In the genomic region with DNA sequence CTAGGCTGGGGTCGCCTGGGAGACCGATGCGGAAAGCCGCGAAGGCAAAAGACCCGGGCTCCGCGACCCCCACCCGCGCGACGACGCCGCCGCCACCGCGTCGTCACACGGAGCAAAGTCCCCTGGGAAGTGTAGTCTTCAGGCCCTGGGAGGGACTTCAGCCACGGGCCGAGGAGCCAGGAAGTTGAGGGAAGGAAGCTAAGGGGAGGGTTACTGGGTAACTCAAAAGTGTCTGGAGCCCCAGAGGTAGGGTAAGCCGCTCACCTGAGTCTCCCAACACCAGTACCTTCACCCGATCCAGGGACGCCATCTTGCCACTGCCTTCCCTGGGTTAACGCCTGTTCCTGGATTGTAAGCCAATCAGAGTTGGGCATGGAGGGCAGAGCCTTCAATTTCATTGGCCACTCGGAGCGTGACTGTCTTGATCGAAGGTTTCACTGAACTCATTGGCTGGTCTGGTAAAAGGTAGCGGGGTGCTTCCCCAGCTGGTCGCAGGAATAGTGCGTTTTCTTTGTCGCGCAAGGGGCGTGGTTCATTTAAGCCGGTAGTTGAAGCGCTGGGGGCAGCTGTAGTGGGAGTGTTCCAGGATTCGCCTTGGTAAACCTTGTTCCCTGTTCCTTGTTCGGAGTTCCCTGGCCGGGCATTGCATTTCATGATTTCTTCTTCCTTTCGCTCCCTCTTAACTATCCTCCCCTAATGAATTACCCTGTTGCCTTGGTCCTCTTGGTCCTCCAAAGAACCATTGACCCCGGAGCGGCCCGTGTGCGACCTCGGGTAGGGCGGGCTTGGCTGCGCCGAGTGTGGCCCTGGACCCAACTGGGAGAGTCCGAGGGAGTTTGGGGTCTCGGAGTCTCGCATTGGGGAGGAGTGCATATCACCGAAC, we compare ENCODE assay signal across 8 cellular contexts. TPM values are rescaled to one million over a fixed set of nuclear protein-coding genes. Genes with fewer than 3 reads are reported as not detected.
A peak's percentile ranks its signal among the peaks of the same experiment; 100 is the strongest.
DNase-seq lines count a peak whose midpoint lies in the region; ATAC-seq lines count a peak whose summit lies in the region.

A gene (plus strand): TSS at position 547 of the 883 bp plus-strand sequence. CDS start 7,809 bp downstream, outside the sequence.
A gene with protein sequence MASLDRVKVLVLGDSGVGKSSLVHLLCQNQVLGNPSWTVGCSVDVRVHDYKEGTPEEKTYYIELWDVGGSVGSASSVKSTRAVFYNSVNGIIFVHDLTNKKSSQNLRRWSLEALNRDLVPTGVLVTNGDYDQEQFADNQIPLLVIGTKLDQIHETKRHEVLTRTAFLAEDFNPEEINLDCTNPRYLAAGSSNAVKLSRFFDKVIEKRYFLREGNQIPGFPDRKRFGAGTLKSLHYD (minus strand): TSS at position 319 of the 883 bp plus-strand sequence. CDS start 9 bp downstream, at position 310.

- ATAC-seq in GM19372 (IDR thresholded peaks at IDR 0.05; ENCODE audit: low read depth, unreplicated experiment) (peak; percentile 98), HG03558 (IDR thresholded peaks at IDR 0.05; ENCODE audit: extremely low read depth, unreplicated experiment) (peak; percentile 99), left lobe of liver (peak; percentile 97)

- H3K4me1 Mint-ChIP-seq in dendritic cell treated with granulocyte-macrophage colony-stimulating factor and Interleukin-4, amounts not matched to agents 40 ng/mL and 50 ng/mL, for 4 days (ENCODE audit: low read depth) = peaks cover 34% of the 10 kb centered on the region

- DNase-seq in C1 segment of cervical spinal cord (lab: John Stamatoyannopoulos, UW) (peak; percentile 81 to 99 (median 97)), NCI-H748 treated with DMSO at 0.1 percent for 48 hours (lab: John Stamatoyannopoulos, UW) (peak; percentile 96), left lobe of liver (ENCODE audit: low spot score) (peak; percentile 99)
- DNase-seq in activated CD4-positive, alpha-beta T cell treated with anti-CD3 and anti-CD28 coated beads, Interleukin-2, amount 50 U/mL, for 24 hours (ENCODE audit: low read depth in 1 of 2, low spot score in 1 of 2) = peak; percentile 88 to 98
- peak; percentile 94 for DNase-seq in stimulated activated CD4-positive, alpha-beta T cell treated with anti-CD3 and anti-CD28 coated beads, Interleukin-2, amount 100 ng/mL, for 4 hours (ENCODE audit: low read depth)

- peaks cover 9% of the 10 kb centered on the region for H3K9me3 Mint-ChIP-seq in dendritic cell treated with granulocyte-macrophage colony-stimulating factor and Interleukin-4, amounts not matched to agents 40 ng/mL and 50 ng/mL, for 4 days

- intact Hi-C loops in dendritic cell treated with granulocyte-macrophage colony-stimulating factor and Interleukin-4, amounts not matched to agents 40 ng/mL and 50 ng/mL, for 4 days (cut with micrococcal nuclease) = loop anchor here (1.0 to 5.0 kb wide), 3 partner anchors 40 to 146 kb away; a partner anchor contains a TSS

- H3K4me3 Mint-ChIP-seq in dendritic cell treated with granulocyte-macrophage colony-stimulating factor and Interleukin-4, amounts not matched to agents 40 ng/mL and 50 ng/mL, for 4 days = peak within 1 kb of the TSS; percentile 93

- H3K27me3 Mint-ChIP-seq in dendritic cell treated with granulocyte-macrophage colony-stimulating factor and Interleukin-4, amounts not matched to agents 40 ng/mL and 50 ng/mL, for 4 days = no peaks in the 10 kb centered on the region

- H3K36me3 Mint-ChIP-seq in dendritic cell treated with granulocyte-macrophage colony-stimulating factor and Interleukin-4, amounts not matched to agents 40 ng/mL and 50 ng/mL, for 4 days (ENCODE audit: low read depth) = peaks cover 35% of the 10 kb centered on the region

- H3K27ac Mint-ChIP-seq in dendritic cell treated with granulocyte-macrophage colony-stimulating factor and Interleukin-4, amounts not matched to agents 40 ng/mL and 50 ng/mL, for 4 days = peak within 1 kb of the TSS; percentile 97

RNA-seq across cellular contexts. Expression of the first gene that starts in this region (rescaled TPM):
- 7.1 TPM for total RNA-seq in left lobe of liver

RNA-seq across cellular contexts. Expression of the second gene that starts in this region (rescaled TPM):
- total RNA-seq in left lobe of liver = 13.7 TPM

Comparison
In these comparisons a context has a peak if more than half of its experiments do, and no peak if none do; other contexts are left out.
1. Peak in every context shown above with its lines: DNase-seq and ATAC-seq.